ENCODE assay signal across 8 cellular contexts in the genomic region with DNA sequence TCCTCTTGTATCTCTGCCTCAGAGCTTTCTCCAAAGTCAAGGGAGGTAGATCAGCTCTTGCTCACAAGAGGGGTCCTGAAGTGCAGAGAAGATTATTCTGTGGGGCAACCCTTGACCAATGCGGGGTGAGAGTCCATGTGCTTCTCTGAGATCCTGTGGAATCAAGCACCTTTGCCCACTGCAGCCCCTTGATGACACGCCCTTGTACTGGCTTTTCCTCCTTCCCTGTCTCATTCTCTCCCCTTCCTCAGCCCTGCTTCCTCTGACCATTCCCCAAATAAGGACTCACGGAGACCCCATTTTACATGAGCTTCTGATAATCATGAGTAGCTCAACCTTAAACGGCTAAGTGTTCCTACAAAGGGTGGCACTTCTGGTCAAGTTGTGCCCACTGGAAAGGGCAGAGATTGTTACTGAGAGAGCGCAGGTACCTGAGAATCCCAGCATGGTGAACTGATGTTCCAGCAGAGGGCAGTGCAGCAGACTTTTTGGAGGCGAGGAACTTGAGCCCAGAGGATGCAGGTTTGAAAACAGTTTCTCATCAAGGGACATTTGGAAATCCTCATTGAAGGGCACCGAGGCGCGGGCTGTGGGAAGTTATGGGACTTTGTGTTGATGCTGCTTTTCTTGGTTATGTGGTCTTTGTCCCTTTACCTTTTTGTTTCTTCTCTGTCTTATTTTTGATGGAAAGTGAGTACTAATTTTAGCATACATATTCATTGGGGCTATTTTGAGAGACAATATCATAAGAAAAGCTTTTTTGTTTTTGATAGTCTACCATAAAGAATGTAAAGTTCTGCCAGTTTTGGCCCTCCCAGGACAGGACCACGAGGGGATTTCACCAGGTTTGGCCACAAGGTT.
DNase-seq lines count a peak whose midpoint lies in the region; ATAC-seq and TF ChIP-seq lines count a peak whose summit lies in the region.

No MANE protein-coding gene starts in this region.

- DNase-seq in ELR (ENCODE audit: low read depth) = peak; percentile 68
- DNase-seq in dermis blood vessel endothelial cell = peak; percentile 41
- DNase-seq in lung (ENCODE audit: low spot score) = peak; percentile 58
- DNase-seq in superior temporal gyrus (ENCODE audit: extremely low spot score) = peak; percentile 80

- no peak overlapping the region for H3K27ac ChIP-seq in KMS-11
- no peak overlapping the region for H3K27ac ChIP-seq in lung (ENCODE audit: low read depth in 1 of 2, low read length in 1 of 2)

- no peaks in the 10 kb centered on the region for H3K36me3 ChIP-seq in KMS-11 (ENCODE audit: insufficient read depth)
- H3K36me3 ChIP-seq in lung (ENCODE audit: control insufficient read depth in 2 of 2, insufficient read depth in 2 of 2, low read length in 2 of 2) = no peaks in the 10 kb centered on the region

- H3K4me3 Mint-ChIP-seq in T-helper 1 cell treated with Interleukin-12 subunit alpha and Interleukin-12 subunit beta and Interleukin-4 antibody, amounts not matched to agents 30 μg/mL and 1 μg/mL, for 36 hours = no peak overlapping the region

- H3K27me3 Mint-ChIP-seq in T-helper 1 cell treated with Interleukin-12 subunit alpha and Interleukin-12 subunit beta and Interleukin-4 antibody, amounts not matched to agents 30 μg/mL and 1 μg/mL, for 36 hours (ENCODE audit: low read depth) = no peaks in the 10 kb centered on the region

- H3K36me3 Mint-ChIP-seq in T-helper 1 cell treated with Interleukin-12 subunit alpha and Interleukin-12 subunit beta and Interleukin-4 antibody, amounts not matched to agents 30 μg/mL and 1 μg/mL, for 36 hours (ENCODE audit: low read depth) = no peaks in the 10 kb centered on the region

- H3K4me3 ChIP-seq in KMS-11 (IDR thresholded peaks at IDR 0.05; ENCODE audit: insufficient read depth, low read depth, low read length) (no peak overlapping the region), lung (no peak overlapping the region)

- peak overlapping the region; percentile 43 for H3K27ac Mint-ChIP-seq in T-helper 1 cell treated with Interleukin-12 subunit alpha and Interleukin-12 subunit beta and Interleukin-4 antibody, amounts not matched to agents 30 μg/mL and 1 μg/mL, for 36 hours

- ATAC-seq in GM21528 (IDR thresholded peaks at IDR 0.05; ENCODE audit: low FRiP score, unreplicated experiment) (peak; percentile 57), lung (ENCODE audit: insufficient read depth, low FRiP score) (peak; percentile 29), HG03097 (IDR thresholded peaks at IDR 0.05; ENCODE audit: low FRiP score, unreplicated experiment) (no peak)

- H3K4me1 ChIP-seq in KMS-11 (ENCODE audit: low read depth, poor library complexity, severe bottlenecking) (no peaks in the 10 kb centered on the region), lung (ENCODE audit: control insufficient read depth in 2 of 2, insufficient read depth in 2 of 2, low read length in 2 of 2) (no peaks in the 10 kb centered on the region)

- WGBS in lung, 2 donors = 20 to 28% methylated on average over 10 of the region's 10 CpGs

- no peaks in the 10 kb centered on the region for H3K9me3 ChIP-seq in lung (ENCODE audit: control insufficient read depth in 2 of 2, insufficient read depth in 1 of 2, low read length in 1 of 2)

- H2AFZ ChIP-seq in KMS-11 (ENCODE audit: low read depth) = peak overlapping the region; percentile 39

- no peaks in the 10 kb centered on the region for H3K79me2 ChIP-seq in KMS-11 (ENCODE audit: insufficient read depth, low read depth)

- no peak overlapping the region for H3K4me2 ChIP-seq in KMS-11

- no peaks in the 10 kb centered on the region for H3K4me1 Mint-ChIP-seq in T-helper 1 cell treated with Interleukin-12 subunit alpha and Interleukin-12 subunit beta and Interleukin-4 antibody, amounts not matched to agents 30 μg/mL and 1 μg/mL, for 36 hours (ENCODE audit: low read depth)

- H4K20me1 ChIP-seq in KMS-11 (ENCODE audit: insufficient read depth) = no peaks in the 10 kb centered on the region

- H3K9me3 Mint-ChIP-seq in T-helper 1 cell treated with Interleukin-12 subunit alpha and Interleukin-12 subunit beta and Interleukin-4 antibody, amounts not matched to agents 30 μg/mL and 1 μg/mL, for 36 hours = no peaks in the 10 kb centered on the region

- TF ChIP-seq CTCF in KMS-11 (conservative IDR thresholded peaks at IDR 0.05; ENCODE audit: low read depth, low read length) (peak; percentile 88), lung (IDR thresholded peaks at IDR 0.05; ENCODE audit: control extremely low read depth, extremely low read depth) (peak; percentile 9)

- H3K27me3 ChIP-seq in KMS-11 (ENCODE audit: insufficient read depth, low read depth) (no peaks in the 10 kb centered on the region), lung (ENCODE audit: control insufficient read depth, insufficient read depth) (no peaks in the 10 kb centered on the region)

- H3K9ac ChIP-seq in KMS-11 = no peak overlapping the region
